8 cellular contexts compared by ENCODE assay signal in the genomic region with DNA sequence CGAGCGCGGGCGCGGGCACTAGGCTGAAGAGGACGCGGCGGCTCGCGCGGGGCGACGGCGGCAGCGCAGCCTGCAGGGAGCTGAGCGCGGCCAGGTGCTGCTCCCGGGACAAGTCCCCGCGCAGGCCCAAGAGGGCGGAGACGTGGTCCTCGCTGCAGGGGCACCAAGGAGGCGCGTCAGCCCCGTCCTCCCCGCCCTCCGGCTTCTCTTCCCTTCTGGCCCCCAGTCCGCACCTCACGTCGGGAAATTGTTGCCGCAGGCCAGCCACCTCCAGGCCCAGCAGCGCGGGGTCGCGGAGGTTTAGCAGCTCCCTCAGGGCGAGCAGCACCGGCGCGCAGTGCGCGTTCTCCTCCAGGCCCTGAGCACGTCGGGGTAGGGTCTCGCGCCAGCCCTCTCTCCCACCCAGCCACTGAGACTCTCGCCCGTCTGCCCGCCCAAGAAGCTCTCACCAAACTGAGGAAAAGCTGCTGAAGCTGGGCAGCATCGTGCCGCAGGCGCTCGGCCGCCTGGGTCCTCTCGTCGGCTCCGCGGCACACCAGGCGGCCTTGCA. TPM values are rescaled to one million over a fixed set of nuclear protein-coding genes. Genes with fewer than 3 reads are reported as not detected.
DNase-seq lines count a peak whose midpoint lies in the region; ATAC-seq, FAIRE-seq and TF ChIP-seq lines count a peak whose summit lies in the region.

No MANE protein-coding gene starts in this region.

- H3K4me2 ChIP-seq in mesendoderm (ENCODE audit: low read length): peak overlapping the region; percentile 92

- H2AK5ac ChIP-seq in mesendoderm (ENCODE audit: low read length): no peak overlapping the region

- H4K8ac ChIP-seq in mesendoderm (ENCODE audit: low read depth, low read length): no peak overlapping the region

- DNase-seq in GM19239 (ENCODE audit: insufficient read length, low spot score) (no peak), cardiac fibroblast (ENCODE audit: low read depth in 2 of 2) (no peak), mesendoderm (peak; percentile 36), uterus (no peak), frontal cortex (ENCODE audit: low spot score in 2 of 2) (no peak)
- no peak for DNase-seq in effector CD4-positive, alpha-beta T cell

- peaks cover 4% of the 10 kb centered on the region for H3K79me1 ChIP-seq in mesendoderm (ENCODE audit: low read length)

- intact Hi-C loops in uterus (cut with DNase I; ENCODE audit: low total_unique reads): no loop called here

- WGBS in mesendoderm (ENCODE audit: extremely low coverage, insufficient coverage, low lambda C conversion rate): no CpG with 5 or more reads among the region's 59 CpGs

- H3K36me3 ChIP-seq in mesendoderm (ENCODE audit: control insufficient read depth, insufficient read depth, low read length) (no peaks in the 10 kb centered on the region), uterus (no peaks in the 10 kb centered on the region)

- FAIRE-seq in GM19239 (lab: Jason Lieb, UNC) (peak; percentile 23), frontal cortex (lab: Jason Lieb, UNC) (no peak)

- H3K4me1 ChIP-seq in mesendoderm (ENCODE audit: control insufficient read depth, low read depth, low read length) (peaks cover 3% of the 10 kb centered on the region), uterus (peaks cover 0 to 9% of the 10 kb centered on the region in 2 donors)

- H4K5ac ChIP-seq in mesendoderm (ENCODE audit: low read length): no peak overlapping the region

- no peaks in the 10 kb centered on the region for H3K27me3 ChIP-seq in mesendoderm (ENCODE audit: insufficient read depth, low read length, poor library complexity)
- H3K27me3 ChIP-seq in uterus: no peaks in the 10 kb centered on the region

- no peak for TF ChIP-seq CTCF in cardiac fibroblast (IDR thresholded peaks at IDR 0.05; ENCODE audit: low read depth, low read length)
- TF ChIP-seq CTCF in uterus (IDR thresholded peaks at IDR 0.05): no peak

- no peak overlapping the region for H2BK5ac ChIP-seq in mesendoderm (ENCODE audit: low read length)

- H3K4ac ChIP-seq in mesendoderm (ENCODE audit: low read depth, low read length): no peak overlapping the region

- peak overlapping the region; percentile 65 for H3K56ac ChIP-seq in mesendoderm (ENCODE audit: low read length)

- no peaks in the 10 kb centered on the region for H3K79me2 ChIP-seq in mesendoderm (ENCODE audit: control insufficient read depth, insufficient read depth, low read length)

- H3K9me3 ChIP-seq in uterus: no peaks in the 10 kb centered on the region

- peak overlapping the region; percentile 62 to 77 for H3K4me3 ChIP-seq in cardiac fibroblast (replicated peaks in 1 of 2; ENCODE audit: low read depth in 2 of 2, low read length in 2 of 2)
- peak overlapping the region; percentile 30 for H3K4me3 ChIP-seq in mesendoderm (ENCODE audit: low read length)
- H3K4me3 ChIP-seq in uterus: peak overlapping the region; percentile 80 to 84

- no peak for TF ChIP-seq RAD21 in Ishikawa (IDR thresholded peaks at IDR 0.05; ENCODE audit: low read depth)

- TF ChIP-seq POLR2A in uterus (IDR thresholded peaks at IDR 0.05): no peak

- no peak for TF ChIP-seq EP300 in Ishikawa (IDR thresholded peaks at IDR 0.05; ENCODE audit: borderline replicate concordance)

- no peak overlapping the region for H2BK15ac ChIP-seq in mesendoderm (replicated peaks; ENCODE audit: low read depth)

- no peak overlapping the region for H3K18ac ChIP-seq in mesendoderm (ENCODE audit: low read length)

- H3K9ac ChIP-seq in mesendoderm (ENCODE audit: low read length): peak overlapping the region; percentile 69

- H3K27ac ChIP-seq in mesendoderm (ENCODE audit: low read depth, low read length) (no peak overlapping the region), uterus (peak overlapping the region; percentile 97 to 98)

- no peak overlapping the region for H2BK120ac ChIP-seq in mesendoderm (ENCODE audit: low read depth, low read length)

- H3K23ac ChIP-seq in mesendoderm (ENCODE audit: low read length): peak overlapping the region; percentile 19

- ATAC-seq in HG03139 (IDR thresholded peaks at IDR 0.05; ENCODE audit: unreplicated experiment): no peak

TF ChIP-seq in Ishikawa, 13 proteins besides CTCF, POLR2A, EP300 and RAD21:
- TF ChIP-seq CREB1 (IDR thresholded peaks at IDR 0.05; ENCODE audit: low read depth): no peak
- TF ChIP-seq, protein P1, sequence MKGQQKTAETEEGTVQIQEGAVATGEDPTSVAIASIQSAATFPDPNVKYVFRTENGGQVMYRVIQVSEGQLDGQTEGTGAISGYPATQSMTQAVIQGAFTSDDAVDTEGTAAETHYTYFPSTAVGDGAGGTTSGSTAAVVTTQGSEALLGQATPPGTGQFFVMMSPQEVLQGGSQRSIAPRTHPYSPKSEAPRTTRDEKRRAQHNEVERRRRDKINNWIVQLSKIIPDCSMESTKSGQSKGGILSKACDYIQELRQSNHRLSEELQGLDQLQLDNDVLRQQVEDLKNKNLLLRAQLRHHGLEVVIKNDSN (IDR thresholded peaks at IDR 0.05): no peak
- no peak for TF ChIP-seq ZBTB7A (IDR thresholded peaks at IDR 0.05; ENCODE audit: low read depth)
- TF ChIP-seq EGR1 (IDR thresholded peaks at IDR 0.05): no peak
- TF ChIP-seq CEBPB (IDR thresholded peaks at IDR 0.05): no peak
- TF ChIP-seq TAF1 (IDR thresholded peaks at IDR 0.05; ENCODE audit: low read depth): 0 out of 2 replicates have a peak, but pooled peaks have one; percentile 24
TF ChIP-seq in Ishikawa: peak in this region for 1.

RNA-seq across cellular contexts. Expression of gene MATCAP1, which starts 0.8 kb away (rescaled TPM):
- polyA plus RNA-seq in mesendoderm (2013, experiment 1 of 2): 9.7 TPM
- polyA plus RNA-seq in mesendoderm (2013, experiment 2 of 2): 8.2 TPM
- total RNA-seq in uterus (10 to 100 TPM; 10.9 to 35.4 (median 20.5) TPM), frontal cortex (52.2 TPM)

RNA-seq across cellular contexts. Expression of gene EXOC3L1, which starts 5.4 kb away (rescaled TPM):
- polyA plus RNA-seq in mesendoderm (2013, experiment 1 of 2): 0.95 TPM
- polyA plus RNA-seq in mesendoderm (2013, experiment 2 of 2): 0.94 TPM
- total RNA-seq in uterus: 1 to 10 TPM in 3 of 4 donors, under 1 TPM in 1; 0.29 to 5.1 (median 1.8) TPM
- total RNA-seq in frontal cortex: 1.2 TPM

RNA-seq across cellular contexts. Expression of gene E2F4, which starts 7.4 kb away (rescaled TPM):
- polyA plus RNA-seq in mesendoderm (2013, experiment 1 of 2): 55.3 TPM
- polyA plus RNA-seq in mesendoderm (2013, experiment 2 of 2): 56.0 TPM
- total RNA-seq in uterus (100 to 1,000 TPM in 1 of 4 donors, 10 to 100 TPM in 3; 49.2 to 294 (median 77.1) TPM), frontal cortex (19.6 TPM)

RNA-seq across cellular contexts. Expression of gene NOL3, which starts 14.2 kb away (rescaled TPM):
- polyA plus RNA-seq in mesendoderm (2013, experiment 1 of 2): 1.3 TPM
- 1.1 TPM for polyA plus RNA-seq in mesendoderm (2013, experiment 2 of 2)
- total RNA-seq in uterus (10 to 100 TPM in 2 of 4 donors, 1 to 10 TPM in 2; 3.3 to 29.7 (median 17.0) TPM), frontal cortex (3.7 TPM)

RNA-seq across cellular contexts. Expression of gene ELMO3, which starts 14.4 kb away (rescaled TPM):
- 2.1 TPM for polyA plus RNA-seq in mesendoderm (2013, experiment 1 of 2)
- polyA plus RNA-seq in mesendoderm (2013, experiment 2 of 2): 2.1 TPM
- total RNA-seq in uterus (1 to 10 TPM in 2 of 4 donors, not detected in 2; 1.6 to 5.4 TPM), frontal cortex (0.41 TPM)

Comparison
In these comparisons a context has a peak if more than half of its experiments do, and no peak if none do; other contexts are left out.
1. H3K4me3 ChIP-seq: peak in every context shown above with its lines; median percentile 82 in uterus; 70 in cardiac fibroblast; 30 in mesendoderm.